Comparison of ENCODE assay signal across 26 cellular contexts in the genomic region with DNA sequence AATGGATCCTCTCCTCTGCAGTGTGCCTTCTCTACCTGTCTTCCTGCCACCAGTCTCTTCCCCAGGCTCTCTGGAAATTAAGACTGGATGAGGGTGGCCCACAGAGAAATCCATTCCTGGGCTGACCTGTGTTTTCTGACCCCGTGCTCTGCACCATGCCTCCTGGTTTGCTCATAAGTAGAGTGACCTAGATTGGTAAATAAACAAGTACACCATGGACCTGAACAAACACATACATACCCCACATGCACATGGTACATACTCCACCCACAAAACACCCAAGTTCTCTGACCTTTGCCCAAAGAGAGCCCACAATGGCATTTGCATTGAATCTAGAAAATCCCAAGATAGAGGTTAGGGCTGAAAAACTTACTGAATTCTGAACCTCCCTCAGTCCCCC.
DNase-seq lines count a peak whose midpoint lies in the region; ATAC-seq and TF ChIP-seq lines count a peak whose summit lies in the region.
"Had no signal": no experiment of that assay in that cellular context is flagged by ENCODE, and none has a peak within 500 bp of the region (broad histone marks: within the 10 kb centered on the region; RNA-seq: fewer than 3 reads in every experiment).

No MANE protein-coding gene starts in this region.

- no peak overlapping the region for H3K27ac Mint-ChIP-seq in mesothelial cell of epicardium
- H3K27ac Mint-ChIP-seq in nephron progenitor cell, result no peak overlapping the region
- H3K27ac Mint-ChIP-seq: B cell, CD14-positive monocyte had no signal

- H3K9me3 ChIP-seq in liver (ENCODE audit: control insufficient read depth in 4 of 4, low read length in 3 of 4) (no peaks in the 10 kb centered on the region), thyroid gland (no peaks in the 10 kb centered on the region)
- H3K9me3 ChIP-seq: A549; BLaER1 treated with 17β-estradiol and CSF1 and Interleukin-3, amounts not matched to agents 10 nM and 100 nM had no signal

- peak overlapping the region; percentile 35; the same call in 1 of the 2 replicates for H3K27ac ChIP-seq in C4-2B
- H3K27ac ChIP-seq in liver (ENCODE audit: low read depth in 1 of 2, low read length in 2 of 2), result peak overlapping the region; percentile 86 to 93
- peak overlapping the region in 2 of 3 donors; percentile 95 to 96 for H3K27ac ChIP-seq in thyroid gland
- H3K27ac ChIP-seq: 22Rv1; A549; BLaER1 treated with 17β-estradiol and CSF1 and Interleukin-3, amounts not matched to agents 10 nM and 100 nM had no signal

- TF ChIP-seq POLR2A in thyroid gland (IDR thresholded peaks at IDR 0.05), result no peak

- H3K36me3 ChIP-seq in liver (ENCODE audit: control insufficient read depth in 4 of 4, insufficient read depth in 3 of 4, low read depth in 1 of 4, low read length in 3 of 4) (peaks cover 0 to 9% (median 2%) of the 10 kb centered on the region in 4 donors), thyroid gland (peaks cover 0 to 11% of the 10 kb centered on the region in 2 donors)

- DNase-seq in left lobe of liver (ENCODE audit: low spot score) (peak; percentile 76), thyroid gland (no peak), mesothelial cell of epicardium (ENCODE audit: low spot score in 2 of 2, unreplicated experiment in 2 of 2) (no peak), nephron progenitor cell (no peak), retina (no peak)
- DNase-seq in stimulated activated CD4-positive, alpha-beta T cell treated with anti-CD3 and anti-CD28 coated beads, Interleukin-1b, Interleukin-23, amount 100 ng/mL, for 48 hours, result no peak
- DNase-seq: AML-193; CD4-positive, alpha-beta memory T cell; CD4-positive, CD25-positive, alpha-beta regulatory T cell; CD8-positive, alpha-beta memory T cell; COR-L47; DMS 273 treated with DMSO at 0.1 percent for 48 hours; DMS153; DMS53; DMS79; DND-41; EL; GDM1 had no signal

- H3K27me3 ChIP-seq in liver (ENCODE audit: control insufficient read depth in 4 of 4, insufficient read depth in 4 of 4, low read length in 3 of 4) (no peaks in the 10 kb centered on the region), thyroid gland (no peaks in the 10 kb centered on the region)
- H3K27me3 ChIP-seq: BLaER1 treated with 17β-estradiol and CSF1 and Interleukin-3, amounts not matched to agents 10 nM and 100 nM had no signal

- no peak overlapping the region for H3K4me3 Mint-ChIP-seq in mesothelial cell of epicardium
- no peak overlapping the region for H3K4me3 Mint-ChIP-seq in nephron progenitor cell
- H3K4me3 Mint-ChIP-seq: B cell; CD14-positive monocyte; CD4-positive, CD25-positive, alpha-beta regulatory T cell; CD8-positive, alpha-beta memory T cell had no signal

- TF ChIP-seq RAD21 in liver (IDR thresholded peaks at IDR 0.05), result peak; percentile 26 to 49

- no peaks in the 10 kb centered on the region for H3K27me3 Mint-ChIP-seq in mesothelial cell of epicardium (ENCODE audit: low read depth)
- H3K27me3 Mint-ChIP-seq in nephron progenitor cell (ENCODE audit: low read depth, poor library complexity), result peaks cover 8% of the 10 kb centered on the region
- H3K27me3 Mint-ChIP-seq: B cell; CD4-positive, alpha-beta memory T cell; CD4-positive, CD25-positive, alpha-beta regulatory T cell had no signal

- WGBS in liver, result 39% methylated on average over 1 of the region's 1 CpG
- whole genome bisulfite sequencing in thyroid gland, 2 donors, result 89 to 100% methylated on average over 1 of the region's 1 CpG

- H3K4me1 Mint-ChIP-seq in mesothelial cell of epicardium (peaks cover 10% of the 10 kb centered on the region), nephron progenitor cell (no peaks in the 10 kb centered on the region)
- H3K4me1 Mint-ChIP-seq: B cell; CD14-positive monocyte; CD4-positive, alpha-beta memory T cell; CD8-positive, alpha-beta memory T cell had no signal

- peak overlapping the region in 1 of 2 donors; percentile 57 for H3K9ac ChIP-seq in liver (ENCODE audit: low read depth in 1 of 2, low read length in 2 of 2)
- H3K9ac ChIP-seq: BLaER1 treated with 17β-estradiol and CSF1 and Interleukin-3, amounts not matched to agents 10 nM and 100 nM had no signal

- intact Hi-C loops in thyroid gland (cut with DNase I), result no loop called here

- H3K36me3 Mint-ChIP-seq in mesothelial cell of epicardium, result no peaks in the 10 kb centered on the region
- no peaks in the 10 kb centered on the region for H3K36me3 Mint-ChIP-seq in nephron progenitor cell (ENCODE audit: low read depth)
- H3K36me3 Mint-ChIP-seq: CD14-positive monocyte; CD4-positive, alpha-beta memory T cell; CD4-positive, CD25-positive, alpha-beta regulatory T cell had no signal

- no peaks in the 10 kb centered on the region for H3K9me3 Mint-ChIP-seq in mesothelial cell of epicardium
- no peaks in the 10 kb centered on the region for H3K9me3 Mint-ChIP-seq in nephron progenitor cell
- H3K9me3 Mint-ChIP-seq: CD14-positive monocyte; CD4-positive, alpha-beta memory T cell; CD8-positive, alpha-beta memory T cell had no signal

- peaks cover 23 to 66% (median 42%) of the 10 kb centered on the region in 4 donors for H3K4me1 ChIP-seq in liver (ENCODE audit: control insufficient read depth in 4 of 4, insufficient read depth in 4 of 4, low read length in 3 of 4)
- peaks cover 57 to 67% of the 10 kb centered on the region in 2 donors for H3K4me1 ChIP-seq in thyroid gland
- H3K4me1 ChIP-seq: A549; BLaER1 treated with 17β-estradiol and CSF1 and Interleukin-3, amounts not matched to agents 10 nM and 100 nM had no signal

- ATAC-seq in left lobe of liver, result peak; percentile 67
- ATAC-seq: A549, GM12878 had no signal

- TF ChIP-seq CTCF in C4-2B (conservative IDR thresholded peaks at IDR 0.05) (no peak), liver (IDR thresholded peaks at IDR 0.05; ENCODE audit: low read depth, low read length, missing input control) (no peak), thyroid gland (IDR thresholded peaks at IDR 0.05) (no peak), mesothelial cell of epicardium (IDR thresholded peaks at IDR 0.05; ENCODE audit: unreplicated experiment) (no peak), nephron progenitor cell (IDR thresholded peaks at IDR 0.05) (no peak)

- H3K4me3 ChIP-seq in liver (ENCODE audit: low read depth in 1 of 3, low read length in 3 of 3), result no peak overlapping the region
- H3K4me3 ChIP-seq in thyroid gland (replicated peaks in 1 of 3), result no peak overlapping the region
- H3K4me3 ChIP-seq: A549; BLaER1 treated with 17β-estradiol and CSF1 and Interleukin-3, amounts not matched to agents 10 nM and 100 nM; GM12878 had no signal

TF ChIP-seq in liver, 16 proteins besides CTCF, POLR2A, EP300 and RAD21 (continues in another document):
- TF ChIP-seq RXRA (IDR thresholded peaks at IDR 0.05) (peak; percentile 94 to 95), EGR1 (IDR thresholded peaks at IDR 0.05; ENCODE audit: low read depth in 2 of 2) (no peak), SP1 (IDR thresholded peaks at IDR 0.05) (peak; percentile 85), YY1 (IDR thresholded peaks at IDR 0.05) (peak; percentile 80), FOXA1 (IDR thresholded peaks at IDR 0.05) (peak; percentile 86), GABPA (IDR thresholded peaks at IDR 0.05 in 1 of 2, conservative IDR thresholded peaks at IDR 0.05 in 1 of 2) (no peak), NR2F2 (IDR thresholded peaks at IDR 0.05) (peak; percentile 41), FOXA2 (IDR thresholded peaks at IDR 0.05) (peak; percentile 93), HNF4G (IDR thresholded peaks at IDR 0.05) (peak; percentile 60), HNF4A (conservative IDR thresholded peaks at IDR 0.05) (peak; percentile 90 to 92), TAF1 (conservative IDR thresholded peaks at IDR 0.05) (no peak)
- TF ChIP-seq, protein P1, sequence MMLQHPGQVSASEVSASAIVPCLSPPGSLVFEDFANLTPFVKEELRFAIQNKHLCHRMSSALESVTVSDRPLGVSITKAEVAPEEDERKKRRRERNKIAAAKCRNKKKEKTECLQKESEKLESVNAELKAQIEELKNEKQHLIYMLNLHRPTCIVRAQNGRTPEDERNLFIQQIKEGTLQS (IDR thresholded peaks at IDR 0.05), result no peak
- TF ChIP-seq, protein P2, sequence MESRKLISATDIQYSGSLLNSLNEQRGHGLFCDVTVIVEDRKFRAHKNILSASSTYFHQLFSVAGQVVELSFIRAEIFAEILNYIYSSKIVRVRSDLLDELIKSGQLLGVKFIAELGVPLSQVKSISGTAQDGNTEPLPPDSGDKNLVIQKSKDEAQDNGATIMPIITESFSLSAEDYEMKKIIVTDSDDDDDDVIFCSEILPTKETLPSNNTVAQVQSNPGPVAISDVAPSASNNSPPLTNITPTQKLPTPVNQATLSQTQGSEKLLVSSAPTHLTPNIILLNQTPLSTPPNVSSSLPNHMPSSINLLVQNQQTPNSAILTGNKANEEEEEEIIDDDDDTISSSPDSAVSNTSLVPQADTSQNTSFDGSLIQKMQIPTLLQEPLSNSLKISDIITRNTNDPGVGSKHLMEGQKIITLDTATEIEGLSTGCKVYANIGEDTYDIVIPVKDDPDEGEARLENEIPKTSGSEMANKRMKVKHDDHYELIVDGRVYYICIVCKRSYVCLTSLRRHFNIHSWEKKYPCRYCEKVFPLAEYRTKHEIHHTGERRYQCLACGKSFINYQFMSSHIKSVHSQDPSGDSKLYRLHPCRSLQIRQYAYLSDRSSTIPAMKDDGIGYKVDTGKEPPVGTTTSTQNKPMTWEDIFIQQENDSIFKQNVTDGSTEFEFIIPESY (IDR thresholded peaks at IDR 0.05), result peak; percentile 68
- TF ChIP-seq, protein P3, sequence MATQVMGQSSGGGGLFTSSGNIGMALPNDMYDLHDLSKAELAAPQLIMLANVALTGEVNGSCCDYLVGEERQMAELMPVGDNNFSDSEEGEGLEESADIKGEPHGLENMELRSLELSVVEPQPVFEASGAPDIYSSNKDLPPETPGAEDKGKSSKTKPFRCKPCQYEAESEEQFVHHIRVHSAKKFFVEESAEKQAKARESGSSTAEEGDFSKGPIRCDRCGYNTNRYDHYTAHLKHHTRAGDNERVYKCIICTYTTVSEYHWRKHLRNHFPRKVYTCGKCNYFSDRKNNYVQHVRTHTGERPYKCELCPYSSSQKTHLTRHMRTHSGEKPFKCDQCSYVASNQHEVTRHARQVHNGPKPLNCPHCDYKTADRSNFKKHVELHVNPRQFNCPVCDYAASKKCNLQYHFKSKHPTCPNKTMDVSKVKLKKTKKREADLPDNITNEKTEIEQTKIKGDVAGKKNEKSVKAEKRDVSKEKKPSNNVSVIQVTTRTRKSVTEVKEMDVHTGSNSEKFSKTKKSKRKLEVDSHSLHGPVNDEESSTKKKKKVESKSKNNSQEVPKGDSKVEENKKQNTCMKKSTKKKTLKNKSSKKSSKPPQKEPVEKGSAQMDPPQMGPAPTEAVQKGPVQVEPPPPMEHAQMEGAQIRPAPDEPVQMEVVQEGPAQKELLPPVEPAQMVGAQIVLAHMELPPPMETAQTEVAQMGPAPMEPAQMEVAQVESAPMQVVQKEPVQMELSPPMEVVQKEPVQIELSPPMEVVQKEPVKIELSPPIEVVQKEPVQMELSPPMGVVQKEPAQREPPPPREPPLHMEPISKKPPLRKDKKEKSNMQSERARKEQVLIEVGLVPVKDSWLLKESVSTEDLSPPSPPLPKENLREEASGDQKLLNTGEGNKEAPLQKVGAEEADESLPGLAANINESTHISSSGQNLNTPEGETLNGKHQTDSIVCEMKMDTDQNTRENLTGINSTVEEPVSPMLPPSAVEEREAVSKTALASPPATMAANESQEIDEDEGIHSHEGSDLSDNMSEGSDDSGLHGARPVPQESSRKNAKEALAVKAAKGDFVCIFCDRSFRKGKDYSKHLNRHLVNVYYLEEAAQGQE (IDR thresholded peaks at IDR 0.05), result no peak

Comparison
In these comparisons a context has a peak if more than half of its experiments do, and no peak if none do; other contexts are left out.
1. H3K27ac ChIP-seq: peak in every context shown above with its lines; median percentile 96 in thyroid gland; 90 in liver; 35 in C4-2B.